ENCODE assay signal across 25 cellular contexts in genomic region chr1:226545806-226546596, GRCh38. TPM values are rescaled to one million over a fixed set of nuclear protein-coding genes. Genes with fewer than 3 reads are reported as not detected.
DNase-seq lines count a peak whose midpoint lies in the region; ATAC-seq, FAIRE-seq and TF ChIP-seq lines count a peak whose summit lies in the region.
"Had no signal": no experiment of that assay in that cellular context is flagged by ENCODE, and none has a peak within 500 bp of the region (broad histone marks: within the 10 kb centered on the region; RNA-seq: fewer than 3 reads in every experiment).

No MANE protein-coding gene starts in this region.

- H3K9ac ChIP-seq in K562 (ENCODE audit: insufficient read depth in 1 of 2, low read depth in 2 of 2, low read length in 2 of 2): no peak overlapping the region
- no peak overlapping the region for H3K9ac ChIP-seq in neuronal stem cell (ENCODE audit: low read depth, low read length, poor library complexity)
- H3K9ac ChIP-seq: BLaER1 treated with 17β-estradiol and CSF1 and Interleukin-3, amounts not matched to agents 10 nM and 100 nM had no signal

- H3K9me3 ChIP-seq in HEK293 (ENCODE audit: control insufficient read depth, insufficient read depth, low read depth, low read length): no peaks in the 10 kb centered on the region
- H3K9me3 ChIP-seq in K562 (replicated peaks; ENCODE audit: control insufficient read depth, insufficient read depth, low read depth, low read length): no peaks in the 10 kb centered on the region
- no peaks in the 10 kb centered on the region for H3K9me3 ChIP-seq in right atrium auricular region
- H3K9me3 ChIP-seq in sigmoid colon: no peaks in the 10 kb centered on the region
- H3K9me3 ChIP-seq in neuronal stem cell (replicated peaks in 1 of 2; ENCODE audit: control insufficient read depth in 2 of 2, insufficient read depth in 1 of 2, low read depth in 1 of 2, low read length in 2 of 2): no peaks in the 10 kb centered on the region
- H3K9me3 ChIP-seq: BLaER1 treated with 17β-estradiol and CSF1 and Interleukin-3, amounts not matched to agents 10 nM and 100 nM had no signal

- no peak overlapping the region for H4K91ac ChIP-seq in neuronal stem cell (ENCODE audit: low read depth, low read length, poor library complexity)

- TF ChIP-seq POLR2A in K562 (conservative IDR thresholded peaks at IDR 0.05) (no peak), sigmoid colon (IDR thresholded peaks at IDR 0.05) (no peak)

- H4K8ac ChIP-seq in neuronal stem cell (ENCODE audit: low read depth, low read length): no peak overlapping the region

- no peak overlapping the region for H3K4ac ChIP-seq in neuronal stem cell (ENCODE audit: low read length)

- POLR2A ChIA-PET in HEK293 (lab: Yijun Ruan, JAX): no interaction called here
- POLR2A ChIA-PET in K562 (lab: Yijun Ruan, JAX): interaction anchor here (0.8 kb wide), 1 partner anchor 80 kb away, joined by 3 read pairs; no protein-coding TSS in a partner anchor

- no peak for ATAC-seq in K562
- ATAC-seq in HG03280 (IDR thresholded peaks at IDR 0.05; ENCODE audit: unreplicated experiment): no peak
- no peak for ATAC-seq in left lobe of liver
- ATAC-seq in HG03139 (IDR thresholded peaks at IDR 0.05; ENCODE audit: unreplicated experiment): no peak
- ATAC-seq: left colon, PC-3 had no signal

- no peak overlapping the region for H3K14ac ChIP-seq in neuronal stem cell (ENCODE audit: low read length)

- no peaks in the 10 kb centered on the region for H3K79me2 ChIP-seq in K562 (ENCODE audit: control insufficient read depth, insufficient read depth, low read length)

- no peak overlapping the region for H3K23ac ChIP-seq in neuronal stem cell (ENCODE audit: low read depth, low read length, poor library complexity)

- H3K27me3 ChIP-seq in K562 (ENCODE audit: control insufficient read depth in 2 of 2, insufficient read depth in 2 of 2, low read length in 2 of 2) (peaks cover 17 to 56% of the 10 kb centered on the region in 2 experiments), right atrium auricular region (no peaks in the 10 kb centered on the region), sigmoid colon (peaks cover 0 to 8% (median 0%) of the 10 kb centered on the region in 3 donors), neuronal stem cell (ENCODE audit: control insufficient read depth in 3 of 3, insufficient read depth in 3 of 3, low read depth in 1 of 3, low read length in 3 of 3) (peaks cover 13 to 59% (median 25%) of the 10 kb centered on the region in 3 experiments)

- in situ Hi-C loops in K562 (cut with MboI): no loop called here

- TF ChIP-seq EP300 in K562 (IDR thresholded peaks at IDR 0.05; ENCODE audit: low read length): no peak
- no peak for TF ChIP-seq EP300 in sigmoid colon (IDR thresholded peaks at IDR 0.05)

- H2BK120ac ChIP-seq in neuronal stem cell (ENCODE audit: low read depth, low read length): no peak overlapping the region

- no peak overlapping the region for H2AFZ ChIP-seq in K562 (ENCODE audit: low read depth, low read length)
- H2AFZ ChIP-seq in neuronal stem cell (ENCODE audit: low read length): no peak overlapping the region

- H3K27ac ChIP-seq in HEK293 (ENCODE audit: extremely low read depth, low read depth, low read length) (no peak overlapping the region), K562 (ENCODE audit: extremely low read depth, low read depth, low read length) (no peak overlapping the region), right atrium auricular region (peak overlapping the region; percentile 40 to 49), sigmoid colon (peak overlapping the region; percentile 25 to 93 (median 60)), neuronal stem cell (replicated peaks; ENCODE audit: low read length) (no peak overlapping the region)
- H3K27ac ChIP-seq: BLaER1 treated with 17β-estradiol and CSF1 and Interleukin-3, amounts not matched to agents 10 nM and 100 nM had no signal

- no peak for FAIRE-seq in K562 (lab: Jason Lieb, UNC)
- FAIRE-seq: endothelial cell of umbilical vein, small intestine had no signal

- no peak overlapping the region for H2AK5ac ChIP-seq in neuronal stem cell (ENCODE audit: low read depth, low read length)

- no peak overlapping the region for H3K18ac ChIP-seq in neuronal stem cell (ENCODE audit: low read length)

- H3K4me3 ChIP-seq in HEK293 (ENCODE audit: low read depth, low read length) (no peak overlapping the region), K562 (no peak overlapping the region), right atrium auricular region (no peak overlapping the region), sigmoid colon (no peak overlapping the region), neuronal stem cell (ENCODE audit: low read length in 2 of 2) (no peak overlapping the region)
- H3K4me3 ChIP-seq: BLaER1 treated with 17β-estradiol and CSF1 and Interleukin-3, amounts not matched to agents 10 nM and 100 nM had no signal

- TF ChIP-seq RAD21 in K562 (CRISPR knock-in tag; conservative IDR thresholded peaks at IDR 0.05 in 1 of 2, IDR thresholded peaks at IDR 0.05 in 1 of 2): no peak

- no peak overlapping the region for H2BK15ac ChIP-seq in neuronal stem cell (ENCODE audit: low read length)

- H3K4me1 ChIP-seq in HEK293 (ENCODE audit: control insufficient read depth, insufficient read depth, low read length) (peaks cover 23% of the 10 kb centered on the region), K562 (replicated peaks in 1 of 2; ENCODE audit: control insufficient read depth in 2 of 2, insufficient read depth in 2 of 2, low read length in 2 of 2) (peaks cover 0 to 18% of the 10 kb centered on the region in 2 experiments; a peak in 3 of 5 replicates), right atrium auricular region (peaks cover 0 to 66% of the 10 kb centered on the region in 2 donors), sigmoid colon (peaks cover 0 to 48% (median 31%) of the 10 kb centered on the region in 4 donors), neuronal stem cell (ENCODE audit: control insufficient read depth in 2 of 2, insufficient read depth in 1 of 2, low read depth in 1 of 2, low read length in 2 of 2) (peaks cover 6 to 9% of the 10 kb centered on the region in 2 donors)

- H2BK5ac ChIP-seq in neuronal stem cell (ENCODE audit: low read length): no peak overlapping the region

- CTCF ChIA-PET in HEK293 (lab: Yijun Ruan, JAX) (interaction anchor here (0.6 to 6.5 kb wide), 8 partner anchors 9 to 913 kb away, joined by 3 to 84 read pairs (median 4); no protein-coding TSS in a partner anchor), K562 (lab: Yijun Ruan, JAX; ENCODE audit: low intra/inter-chr PET ratio) (no interaction called here)

- H4K20me1 ChIP-seq in K562 (replicated peaks; ENCODE audit: control insufficient read depth, insufficient read depth, low read length): no peaks in the 10 kb centered on the region

- TF ChIP-seq CTCF in HEK293 (tag by site-specific recombination; IDR thresholded peaks at IDR 0.05) (no peak), K562 (IDR thresholded peaks at IDR 0.05 in 2 of 3, conservative IDR thresholded peaks at IDR 0.05 in 1 of 3; ENCODE audit: insufficient read depth in 2 of 3, low read depth in 1 of 3, low read length in 3 of 3) (no peak), right atrium auricular region (IDR thresholded peaks at IDR 0.05) (no peak), sigmoid colon (IDR thresholded peaks at IDR 0.05) (no peak)

- H3K9me1 ChIP-seq in K562 (ENCODE audit: control insufficient read depth, insufficient read depth, low read length): no peaks in the 10 kb centered on the region

- H3K79me1 ChIP-seq in neuronal stem cell (ENCODE audit: low read depth, low read length): no peaks in the 10 kb centered on the region

- no TSS peak for BruUV-seq in K562 (replicated peaks; lab: Mats Ljungman, UMichigan)

- no peak overlapping the region for H2BK12ac ChIP-seq in neuronal stem cell (ENCODE audit: low read length)

- DNase-seq in K562 (ENCODE audit: extremely low read depth in 1 of 4, low spot score in 3 of 4): no peak
- DNase-seq in right atrium auricular region (ENCODE audit: low spot score): no peak
- DNase-seq in sigmoid colon: peak; percentile 85
- no peak for DNase-seq in neuronal stem cell (ENCODE audit: low spot score)
- no peak for DNase-seq in left lobe of liver (ENCODE audit: low spot score)
- DNase-seq: activated CD4-positive, alpha-beta memory T cell treated with anti-CD3 and anti-CD28 coated beads, Interleukin-2, amount 10 ng/mL, durations not matched to agents 7 days and 5 days; activated CD4-positive, CD25-positive, alpha-beta regulatory T cell; activated naive CD8-positive, alpha-beta T cell treated with anti-CD3 and anti-CD28 coated beads, Interleukin-2, amount 10 ng/mL, durations not matched to agents 7 days and 5 days; HCEC 1CT; IMR-90; left colon; NCI-H1417 treated with DMSO at 0.1 percent for 48 hours; NCI-H2107; NCI-H446; PC-3; SHP77 treated with DMSO at 0.1 percent for 48 hours; small intestine; stimulated activated CD4-positive, alpha-beta T cell treated with anti-CD3 and anti-CD28 coated beads, Interleukin-1b, Interleukin-23, amount 100 ng/mL, for 48 hours; substantia nigra had no signal

- intact Hi-C loops in K562 (cut with micrococcal nuclease) (loop anchor here (5.0 kb wide), 1 partner anchor 281 kb away; no protein-coding TSS in a partner anchor), sigmoid colon (cut with DNase I) (loop anchor here (2.0 to 10.0 kb wide), 4 partner anchors 139 to 889 kb away; partner anchors contain the start of genes ITPKB and PARP1)

- H3K36me3 ChIP-seq in HEK293 (ENCODE audit: control insufficient read depth in 2 of 2, insufficient read depth in 1 of 2, low read length in 2 of 2) (no peaks in the 10 kb centered on the region), K562 (ENCODE audit: control insufficient read depth, insufficient read depth, low read length) (no peaks in the 10 kb centered on the region), right atrium auricular region (no peaks in the 10 kb centered on the region), sigmoid colon (no peaks in the 10 kb centered on the region), neuronal stem cell (replicated peaks in 1 of 2; ENCODE audit: control insufficient read depth in 2 of 2, insufficient read depth in 2 of 2, low read length in 2 of 2) (no peaks in the 10 kb centered on the region)
- H3K36me3 ChIP-seq: BLaER1 treated with 17β-estradiol and CSF1 and Interleukin-3, amounts not matched to agents 10 nM and 100 nM had no signal

- 1% methylated on average over 6 of the region's 6 CpGs for WGBS in K562 (ENCODE audit: insufficient coverage, low coverage, missing lambda C conversion rate)
- WGBS in sigmoid colon, 2 donors: 74 to 78% methylated on average over 6 of the region's 6 CpGs
- WGBS in neuronal stem cell (ENCODE audit: extremely low coverage in 2 of 2, insufficient read length in 2 of 2, insufficient replicate concordance in 1 of 2), 2 donors: no CpG with 5 or more reads among the region's 6 CpGs

- H3K4me2 ChIP-seq in K562 (ENCODE audit: insufficient read depth, low read length): no peak overlapping the region
- H3K4me2 ChIP-seq in neuronal stem cell (ENCODE audit: insufficient read depth, low read length, poor library complexity, severe bottlenecking): no peak overlapping the region
- H3K4me2 ChIP-seq: BLaER1 treated with 17β-estradiol and CSF1 and Interleukin-3, amounts not matched to agents 10 nM and 100 nM had no signal

RNA-seq across cellular contexts. Expression of gene STUM, which starts 2.6 kb away (rescaled TPM):
- not detected in 2 replicates for total RNA-seq in K562 (2011; cell fraction: chromatin; rRNA removed; ENCODE audit: low replicate concordance)
- total RNA-seq in K562 (2011; cell fraction: nucleolus; rRNA removed): not detected in 2 replicates
- not detected in 2 replicates for total RNA-seq in K562 (2011; cell fraction: nucleoplasm; rRNA removed)
- total RNA-seq in K562 (2014; rRNA removed) (not detected in 2 replicates), K562 (2014; rRNA removed; fragmentation: Illumina TruSeq; extraction: Trizol) (not detected in 2 replicates), K562 (2015; rRNA removed; fragmentation: Illumina TruSeq; extraction: Trizol) (not detected in 2 replicates), K562 (2021) (not detected in 2 replicates), right atrium auricular region (under 1 TPM; 0.43 to 0.70 TPM), sigmoid colon (10 to 100 TPM in 3 of 4 donors, 1 to 10 TPM in 1; 3.9 to 16.9 (median 13.6) TPM), left lobe of liver (0.03 TPM)
- polyA plus RNA-seq in K562 (2011; rRNA removed) (not detected in 2 replicates), K562 (2014; fragmentation: Illumina TruSeq; extraction: Trizol) (not detected in 2 replicates), K562 (2014; fragmentation: Nextera tagmentation; extraction: Ambion mirVana) (not detected), K562 (2014; rRNA removed) (not detected in 2 replicates), sigmoid colon (1 to 10 TPM in 1 of 3 donors, under 1 TPM in 2; under 0.01 to 7.2 (median 0.23) TPM)
- not detected in 2 replicates for polyA plus RNA-seq in K562 (2011; cell fraction: cytosol; rRNA removed)
- not detected in 2 replicates for polyA plus RNA-seq in K562 (2011; cell fraction: nucleus; rRNA removed)
- polyA plus RNA-seq in K562 (2012): not detected in 2 replicates
- not detected in 2 replicates for polyA minus RNA-seq in K562 (2011; rRNA and poly(A)+ RNA removed)
- polyA minus RNA-seq in K562 (2011; cell fraction: cytosol; rRNA and poly(A)+ RNA removed): not detected in 2 replicates
- not detected in 2 replicates for polyA minus RNA-seq in K562 (2011; cell fraction: nucleus; rRNA and poly(A)+ RNA removed)
- polyA plus RNA-seq in neuronal stem cell (2013, experiment 1 of 2): 0.25 TPM
- 0.28 TPM for polyA plus RNA-seq in neuronal stem cell (2013, experiment 2 of 2)
- total RNA-seq: activated CD4-positive, alpha-beta memory T cell treated with anti-CD3 and anti-CD28 coated beads, Interleukin-2, amount 10 ng/mL, durations not matched to agents 7 days and 5 days; activated naive CD8-positive, alpha-beta T cell treated with anti-CD3 and anti-CD28 coated beads, Interleukin-2, amount 10 ng/mL, durations not matched to agents 7 days and 5 days; endothelial cell of umbilical vein; IMR-90; M059J had no signal
- polyA plus RNA-seq: endothelial cell of umbilical vein, IMR-90 had no signal

Comparison
In these comparisons a context has a peak if more than half of its experiments do, and no peak if none do; other contexts are left out.
1. H3K27ac ChIP-seq: peak in right atrium auricular region (2 of 2) and sigmoid colon (4 of 4); none in HEK293 (single experiment), K562 (single experiment) and neuronal stem cell (single experiment).